In genomic region chr15:75167588-75168076, GRCh38 we compare ENCODE assay signal across 1 cellular context.
A peak's percentile ranks its signal among the peaks of the same experiment; 100 is the strongest.
TF ChIP-seq lines count a peak whose summit lies in the region.

No MANE protein-coding gene starts in this region.

TF ChIP-seq in K562, 482 proteins besides CTCF, POLR2A, EP300 and RAD21 (continued from another document and continues in another):
- TF ChIP-seq MITF (IDR thresholded peaks at IDR 0.05) (no peak), SMAD3 (CRISPR knock-in tag; conservative IDR thresholded peaks at IDR 0.05) (no peak), HNRNPH1 (optimal IDR thresholded peaks at IDR 0.05; ENCODE audit: low read depth, low read length) (no peak), L3MBTL2 (IDR thresholded peaks at IDR 0.05) (no peak), GTF2E2 (tag; IDR thresholded peaks at IDR 0.05) (no peak), MEF2A (IDR thresholded peaks at IDR 0.05; ENCODE audit: control insufficient read depth, low read depth, low read length) (no peak), YBX1 (IDR thresholded peaks at IDR 0.05) (no peak), ZNF274 (IDR thresholded peaks at IDR 0.05; ENCODE audit: borderline replicate concordance, low read depth, low read length) (no peak), NCOA6 (IDR thresholded peaks at IDR 0.05) (no peak), ZNF263 (CRISPR knock-in tag; IDR thresholded peaks at IDR 0.05; ENCODE audit: borderline replicate concordance) (no peak), BCOR (IDR thresholded peaks at IDR 0.05) (no peak), GMEB1 (CRISPR knock-in tag; IDR thresholded peaks at IDR 0.05) (no peak), ARID2 (IDR thresholded peaks at IDR 0.05) (no peak), PURB (CRISPR knock-in tag; IDR thresholded peaks at IDR 0.05; ENCODE audit: low read depth) (no peak), SMC3 (conservative IDR thresholded peaks at IDR 0.05; ENCODE audit: insufficient read depth, low read depth, low read length) (no peak), ZBTB17 (CRISPR knock-in tag; IDR thresholded peaks at IDR 0.05) (no peak), EZH2 (IDR thresholded peaks at IDR 0.05; ENCODE audit: borderline replicate concordance, low read depth, low read length) (no peak), ZFP1 (CRISPR knock-in tag; IDR thresholded peaks at IDR 0.05) (no peak), SUPT5H (IDR thresholded peaks at IDR 0.05) (no peak), NFIX (CRISPR knock-in tag; IDR thresholded peaks at IDR 0.05; ENCODE audit: low read depth) (no peak), SAFB (IDR thresholded peaks at IDR 0.05; ENCODE audit: borderline replicate concordance, low read depth, low read length) (no peak), MED1 (CRISPR knock-in tag; IDR thresholded peaks at IDR 0.05; ENCODE audit: borderline replicate concordance) (no peak), FOXP1 (CRISPR knock-in tag; IDR thresholded peaks at IDR 0.05) (no peak), TCFL5 (CRISPR knock-in tag; conservative IDR thresholded peaks at IDR 0.05) (no peak), RUNX1 (IDR thresholded peaks at IDR 0.05; ENCODE audit: low read depth) (no peak), NKRF (IDR thresholded peaks at IDR 0.05; ENCODE audit: borderline replicate concordance) (no peak), RHOXF2B (CRISPR knock-in tag; conservative IDR thresholded peaks at IDR 0.05) (no peak), SMAD4 (CRISPR knock-in tag; conservative IDR thresholded peaks at IDR 0.05) (peak; percentile 86), ZNF140 (CRISPR knock-in tag; IDR thresholded peaks at IDR 0.05) (no peak), ZNF76 (CRISPR knock-in tag; IDR thresholded peaks at IDR 0.05; ENCODE audit: borderline replicate concordance) (no peak), ZNF282 (CRISPR knock-in tag; IDR thresholded peaks at IDR 0.05) (no peak), TSHZ1 (CRISPR knock-in tag; IDR thresholded peaks at IDR 0.05) (no peak), ZNF589 (CRISPR knock-in tag; IDR thresholded peaks at IDR 0.05; ENCODE audit: low read depth) (no peak), SMARCA4 (IDR thresholded peaks at IDR 0.05) (peak; percentile 75; the same call in 1 of the 2 replicates), HMG20B (CRISPR knock-in tag; IDR thresholded peaks at IDR 0.05) (no peak), RFX7 (CRISPR knock-in tag; IDR thresholded peaks at IDR 0.05) (no peak), KLF13 (tag; IDR thresholded peaks at IDR 0.05; ENCODE audit: borderline replicate concordance, low read depth) (no peak), ARID1B (IDR thresholded peaks at IDR 0.05) (peak; percentile 85), PRMT5 (CRISPR knock-in tag; IDR thresholded peaks at IDR 0.05) (no peak), PREB (CRISPR knock-in tag; IDR thresholded peaks at IDR 0.05) (no peak), ZNF174 (CRISPR knock-in tag; IDR thresholded peaks at IDR 0.05) (no peak), HIVEP1 (CRISPR knock-in tag; IDR thresholded peaks at IDR 0.05) (no peak), CBX1 (IDR thresholded peaks at IDR 0.05; ENCODE audit: low read depth) (no peak), KDM4B (IDR thresholded peaks at IDR 0.05; ENCODE audit: borderline replicate concordance in 2 of 2, low read depth in 1 of 2) (no peak), RNF2 (IDR thresholded peaks at IDR 0.05) (no peak), GTF2A2 (tag; IDR thresholded peaks at IDR 0.05) (no peak), ZC3H4 (CRISPR knock-in tag; IDR thresholded peaks at IDR 0.05; ENCODE audit: borderline replicate concordance) (no peak), NCOA1 (IDR thresholded peaks at IDR 0.05; ENCODE audit: low read depth) (no peak), ESRRA (IDR thresholded peaks at IDR 0.05; ENCODE audit: borderline replicate concordance, low read depth) (peak; percentile 87), RBBP5 (IDR thresholded peaks at IDR 0.05; ENCODE audit: borderline replicate concordance, insufficient read depth, low read length, poor library complexity, severe bottlenecking) (no peak), JUN (IDR thresholded peaks at IDR 0.05; ENCODE audit: borderline replicate concordance, low read depth, low read length) (peak; percentile 59; the same call in 1 of the 2 replicates), JUN (CRISPR knock-in tag; IDR thresholded peaks at IDR 0.05; ENCODE audit: borderline replicate concordance) (no peak)
- TF ChIP-seq, protein P1, sequence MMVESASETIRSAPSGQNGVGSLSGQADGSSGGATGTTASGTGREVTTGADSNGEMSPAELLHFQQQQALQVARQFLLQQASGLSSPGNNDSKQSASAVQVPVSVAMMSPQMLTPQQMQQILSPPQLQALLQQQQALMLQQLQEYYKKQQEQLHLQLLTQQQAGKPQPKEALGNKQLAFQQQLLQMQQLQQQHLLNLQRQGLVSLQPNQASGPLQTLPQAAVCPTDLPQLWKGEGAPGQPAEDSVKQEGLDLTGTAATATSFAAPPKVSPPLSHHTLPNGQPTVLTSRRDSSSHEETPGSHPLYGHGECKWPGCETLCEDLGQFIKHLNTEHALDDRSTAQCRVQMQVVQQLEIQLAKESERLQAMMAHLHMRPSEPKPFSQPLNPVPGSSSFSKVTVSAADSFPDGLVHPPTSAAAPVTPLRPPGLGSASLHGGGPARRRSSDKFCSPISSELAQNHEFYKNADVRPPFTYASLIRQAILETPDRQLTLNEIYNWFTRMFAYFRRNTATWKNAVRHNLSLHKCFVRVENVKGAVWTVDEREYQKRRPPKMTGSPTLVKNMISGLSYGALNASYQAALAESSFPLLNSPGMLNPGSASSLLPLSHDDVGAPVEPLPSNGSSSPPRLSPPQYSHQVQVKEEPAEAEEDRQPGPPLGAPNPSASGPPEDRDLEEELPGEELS (CRISPR knock-in tag; IDR thresholded peaks at IDR 0.05; ENCODE audit: borderline replicate concordance) = no peak
- TF ChIP-seq, protein P2, sequence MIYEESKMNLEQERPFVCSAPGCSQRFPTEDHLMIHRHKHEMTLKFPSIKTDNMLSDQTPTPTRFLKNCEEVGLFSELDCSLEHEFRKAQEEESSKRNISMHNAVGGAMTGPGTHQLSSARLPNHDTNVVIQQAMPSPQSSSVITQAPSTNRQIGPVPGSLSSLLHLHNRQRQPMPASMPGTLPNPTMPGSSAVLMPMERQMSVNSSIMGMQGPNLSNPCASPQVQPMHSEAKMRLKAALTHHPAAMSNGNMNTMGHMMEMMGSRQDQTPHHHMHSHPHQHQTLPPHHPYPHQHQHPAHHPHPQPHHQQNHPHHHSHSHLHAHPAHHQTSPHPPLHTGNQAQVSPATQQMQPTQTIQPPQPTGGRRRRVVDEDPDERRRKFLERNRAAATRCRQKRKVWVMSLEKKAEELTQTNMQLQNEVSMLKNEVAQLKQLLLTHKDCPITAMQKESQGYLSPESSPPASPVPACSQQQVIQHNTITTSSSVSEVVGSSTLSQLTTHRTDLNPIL (CRISPR knock-in tag; IDR thresholded peaks at IDR 0.05) = no peak
- TF ChIP-seq, protein P3, sequence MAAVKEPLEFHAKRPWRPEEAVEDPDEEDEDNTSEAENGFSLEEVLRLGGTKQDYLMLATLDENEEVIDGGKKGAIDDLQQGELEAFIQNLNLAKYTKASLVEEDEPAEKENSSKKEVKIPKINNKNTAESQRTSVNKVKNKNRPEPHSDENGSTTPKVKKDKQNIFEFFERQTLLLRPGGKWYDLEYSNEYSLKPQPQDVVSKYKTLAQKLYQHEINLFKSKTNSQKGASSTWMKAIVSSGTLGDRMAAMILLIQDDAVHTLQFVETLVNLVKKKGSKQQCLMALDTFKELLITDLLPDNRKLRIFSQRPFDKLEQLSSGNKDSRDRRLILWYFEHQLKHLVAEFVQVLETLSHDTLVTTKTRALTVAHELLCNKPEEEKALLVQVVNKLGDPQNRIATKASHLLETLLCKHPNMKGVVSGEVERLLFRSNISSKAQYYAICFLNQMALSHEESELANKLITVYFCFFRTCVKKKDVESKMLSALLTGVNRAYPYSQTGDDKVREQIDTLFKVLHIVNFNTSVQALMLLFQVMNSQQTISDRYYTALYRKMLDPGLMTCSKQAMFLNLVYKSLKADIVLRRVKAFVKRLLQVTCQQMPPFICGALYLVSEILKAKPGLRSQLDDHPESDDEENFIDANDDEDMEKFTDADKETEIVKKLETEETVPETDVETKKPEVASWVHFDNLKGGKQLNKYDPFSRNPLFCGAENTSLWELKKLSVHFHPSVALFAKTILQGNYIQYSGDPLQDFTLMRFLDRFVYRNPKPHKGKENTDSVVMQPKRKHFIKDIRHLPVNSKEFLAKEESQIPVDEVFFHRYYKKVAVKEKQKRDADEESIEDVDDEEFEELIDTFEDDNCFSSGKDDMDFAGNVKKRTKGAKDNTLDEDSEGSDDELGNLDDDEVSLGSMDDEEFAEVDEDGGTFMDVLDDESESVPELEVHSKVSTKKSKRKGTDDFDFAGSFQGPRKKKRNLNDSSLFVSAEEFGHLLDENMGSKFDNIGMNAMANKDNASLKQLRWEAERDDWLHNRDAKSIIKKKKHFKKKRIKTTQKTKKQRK (IDR thresholded peaks at IDR 0.05; ENCODE audit: borderline replicate concordance, low read depth, low read length) = no peak
- TF ChIP-seq, protein P4, sequence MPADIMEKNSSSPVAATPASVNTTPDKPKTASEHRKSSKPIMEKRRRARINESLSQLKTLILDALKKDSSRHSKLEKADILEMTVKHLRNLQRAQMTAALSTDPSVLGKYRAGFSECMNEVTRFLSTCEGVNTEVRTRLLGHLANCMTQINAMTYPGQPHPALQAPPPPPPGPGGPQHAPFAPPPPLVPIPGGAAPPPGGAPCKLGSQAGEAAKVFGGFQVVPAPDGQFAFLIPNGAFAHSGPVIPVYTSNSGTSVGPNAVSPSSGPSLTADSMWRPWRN (IDR thresholded peaks at IDR 0.05; ENCODE audit: low read depth) = 0 out of 2 replicates have a peak, but pooled peaks have one; percentile 8
